ENCODE assay signal across 1 cellular context in the genomic region with DNA sequence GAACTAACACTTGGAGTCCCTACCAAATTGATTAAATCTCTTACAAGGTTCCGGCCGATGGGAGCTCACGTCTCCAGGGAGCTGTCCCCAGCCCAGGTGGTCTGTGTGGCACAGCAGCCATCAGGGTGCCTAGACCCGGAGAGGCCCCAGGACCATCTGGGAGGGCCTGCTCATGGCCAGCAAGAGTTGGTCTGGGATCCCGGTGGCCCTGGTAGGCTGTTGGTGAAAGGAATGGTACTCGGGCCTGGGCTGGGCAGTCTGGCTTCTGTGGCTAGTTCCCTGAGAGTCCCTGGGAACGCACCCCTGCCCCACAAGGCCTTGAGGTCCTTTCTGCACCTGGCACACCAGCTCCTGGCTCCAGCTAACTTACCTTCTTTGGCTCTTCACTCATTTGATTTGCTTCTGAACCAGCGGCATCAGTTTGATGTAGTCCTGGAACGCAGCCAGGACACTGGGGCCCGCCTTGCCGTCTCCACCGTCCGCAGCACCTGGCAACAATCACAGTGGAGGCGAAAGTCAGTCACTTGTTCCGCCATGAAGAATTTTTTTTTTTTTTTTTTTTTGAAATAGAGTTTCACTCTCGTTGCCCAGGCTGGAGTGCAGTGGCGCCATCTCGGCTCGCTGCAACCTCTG.
TF ChIP-seq lines count a peak whose summit lies in the region.

No MANE protein-coding gene starts in this region.

TF ChIP-seq in SK-N-SH, 30 proteins besides CTCF, POLR2A, EP300 and RAD21 (continued from another document):
- TF ChIP-seq, protein P1, sequence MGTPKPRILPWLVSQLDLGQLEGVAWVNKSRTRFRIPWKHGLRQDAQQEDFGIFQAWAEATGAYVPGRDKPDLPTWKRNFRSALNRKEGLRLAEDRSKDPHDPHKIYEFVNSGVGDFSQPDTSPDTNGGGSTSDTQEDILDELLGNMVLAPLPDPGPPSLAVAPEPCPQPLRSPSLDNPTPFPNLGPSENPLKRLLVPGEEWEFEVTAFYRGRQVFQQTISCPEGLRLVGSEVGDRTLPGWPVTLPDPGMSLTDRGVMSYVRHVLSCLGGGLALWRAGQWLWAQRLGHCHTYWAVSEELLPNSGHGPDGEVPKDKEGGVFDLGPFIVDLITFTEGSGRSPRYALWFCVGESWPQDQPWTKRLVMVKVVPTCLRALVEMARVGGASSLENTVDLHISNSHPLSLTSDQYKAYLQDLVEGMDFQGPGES (IDR thresholded peaks at IDR 0.05; ENCODE audit: low read depth, low read length) = no peak
- TF ChIP-seq EZH2phosphoT487 (IDR thresholded peaks at IDR 0.05; ENCODE audit: borderline replicate concordance, low read depth) = no peak
